ENCODE assay signal across 20 cellular contexts in genomic region chr6:55853008-55854001, GRCh38. TPM values are rescaled to one million over a fixed set of nuclear protein-coding genes. Genes with fewer than 3 reads are reported as not detected.
"Had no signal": no experiment of that assay in that cellular context is flagged by ENCODE, and none has a peak within 500 bp of the region (broad histone marks: within the 10 kb centered on the region; RNA-seq: fewer than 3 reads in every experiment).

No MANE protein-coding gene starts in this region.

- ATAC-seq: activated naive CD4-positive, alpha-beta T cell treated with anti-CD3 and anti-CD28 coated beads, Interleukin-2, amount 50 U/mL, for 72 hours; gastroesophageal sphincter; heart left ventricle; left lobe of liver; lower lobe of right lung; naive thymus-derived CD4-positive, alpha-beta T cell; stimulated activated naive B cell treated with anti-CD40 and anti-IgM and Interleukin-4, amounts not matched to agents 10 μg/mL and 1 μg/mL and 100 μg/mL, for 72 hours had no signal

- H3K4me3 ChIP-seq: gastroesophageal sphincter, heart left ventricle, lower lobe of right lung, sigmoid colon, uterus had no signal

- DNase-seq: activated T-cell treated with anti-CD3 and anti-CD28 coated beads, Interleukin-2, amount 50 U/mL, for 1 hour; aorta; dermis blood vessel endothelial cell; effector CD8-positive, alpha-beta T cell; heart left ventricle; lower lobe of right lung; naive thymus-derived CD4-positive, alpha-beta T cell; posterior cingulate gyrus; sigmoid colon; stimulated activated CD4-positive, alpha-beta T cell treated with anti-CD3 and anti-CD28 coated beads, Interleukin-2, amount 100 ng/mL, for 48 hours; stimulated activated CD8-positive, alpha-beta memory T cell treated with anti-CD3 and anti-CD28 coated beads, Interleukin-4, amount 100 ng/mL, for 48 hours; stimulated activated naive B cell treated with anti-CD40 and anti-IgM and Interleukin-4, amounts not matched to agents 10 μg/mL and 1 μg/mL and 100 μg/mL, for 72 hours; trophoblast cell; uterus had no signal

- H3K27me3 ChIP-seq: gastroesophageal sphincter, heart left ventricle, sigmoid colon, uterus had no signal

- H3K9me3 ChIP-seq: gastroesophageal sphincter, lower lobe of right lung, sigmoid colon, uterus had no signal

- H3K27ac ChIP-seq: gastroesophageal sphincter, heart left ventricle, lower lobe of right lung, sigmoid colon, uterus had no signal

- H3K4me1 ChIP-seq: gastroesophageal sphincter, heart left ventricle, lower lobe of right lung, uterus had no signal

- H3K36me3 ChIP-seq: gastroesophageal sphincter, heart left ventricle, lower lobe of right lung, sigmoid colon, uterus had no signal

RNA-seq across cellular contexts. Expression of gene BMP5, which starts 22.1 kb away (rescaled TPM):
- total RNA-seq: activated naive CD4-positive, alpha-beta T cell treated with anti-CD3 and anti-CD28 coated beads, Interleukin-2, amount 50 U/mL, for 72 hours; chondrocyte; dermis blood vessel endothelial cell; mesenteric fat pad; naive thymus-derived CD4-positive, alpha-beta T cell had no signal
- polyA plus RNA-seq: keratinocyte; naive thymus-derived CD4-positive, alpha-beta T cell had no signal
